ENCODE assay signal across 8 cellular contexts in genomic region chr15:78506971-78507830, GRCh38. TPM values are rescaled to one million over a fixed set of nuclear protein-coding genes. Genes with fewer than 3 reads are reported as not detected.
DNase-seq lines count a peak whose midpoint lies in the region; ATAC-seq and TF ChIP-seq lines count a peak whose summit lies in the region.

Gene HYKK (plus strand): TSS chr15:78507577. CDS start chr15:78513089, 5,512 bp downstream.

- H3K27me3 ChIP-seq in PC-3 (ENCODE audit: low read length) (no peaks in the 10 kb centered on the region), esophagus (ENCODE audit: control insufficient read depth in 1 of 2, insufficient read depth in 2 of 2, low read length in 2 of 2) (no peaks in the 10 kb centered on the region)

- H3K9me2 ChIP-seq in PC-3 (replicated peaks; ENCODE audit: low read length), result no peaks in the 10 kb centered on the region

- H2AFZ ChIP-seq in PC-3 (ENCODE audit: low read length), result peak within 1 kb of the TSS; percentile 96

- peak; percentile 67 for ATAC-seq in GM21576 (IDR thresholded peaks at IDR 0.05; ENCODE audit: unreplicated experiment)
- peak; percentile 95 for ATAC-seq in PC-3

- H3K36me3 ChIP-seq in PC-3 (ENCODE audit: low read depth, low read length) (no peaks in the 10 kb centered on the region), esophagus (ENCODE audit: control insufficient read depth in 2 of 2, insufficient read depth in 2 of 2, low read length in 1 of 2) (no peaks in the 10 kb centered on the region)

- H3F3A ChIP-seq in PC-3 (ENCODE audit: low read length, unreplicated experiment), result no peaks in the 10 kb centered on the region

- WGBS in esophagus, 2 donors, result 1% methylated on average over 58 to 63 of the region's 63 CpGs

- peak within 1 kb of the TSS; percentile 65 for H3K9ac ChIP-seq in PC-3 (ENCODE audit: low read length)

- intact Hi-C loops in PC-3 (cut with micrococcal nuclease), result loop anchor here (5.0 kb wide), 1 partner anchor 35 kb away; the partner anchor contains the start of gene PSMA4

- POLR2A ChIA-PET in PC-3 (lab: Charles Lee; ENCODE audit: unreplicated experiment), result interaction anchor here (1.2 kb wide), 1 partner anchor 58 kb away, joined by 5 read pairs; the partner anchor contains the start of gene CHRNA5

- H3K79me2 ChIP-seq in PC-3 (ENCODE audit: low read length), result no peaks in the 10 kb centered on the region

- H3K4me2 ChIP-seq in PC-3 (ENCODE audit: low read length), result peak within 1 kb of the TSS; percentile 93

- CTCF ChIA-PET in PC-3 (lab: Charles Lee), result interaction anchor here (0.6 kb wide), 1 partner anchor 25 kb away, joined by 4 read pairs; no protein-coding TSS in a partner anchor

- H3K4me3 ChIP-seq in Jurkat, Clone E6-1 (ENCODE audit: low read length), result peak within 1 kb of the TSS; percentile 70
- H3K4me3 ChIP-seq in PC-3 (ENCODE audit: low read length) (peak within 1 kb of the TSS; percentile 76), esophagus (ENCODE audit: low read depth in 1 of 2, low read length in 2 of 2) (peak within 1 kb of the TSS; percentile 82 to 88)

- H3K9me3 ChIP-seq in PC-3 (ENCODE audit: low read length), result no peaks in the 10 kb centered on the region
- no peaks in the 10 kb centered on the region for H3K9me3 ChIP-seq in esophagus (ENCODE audit: control insufficient read depth in 2 of 2, insufficient read depth in 1 of 2, low read depth in 1 of 2, low read length in 1 of 2)

- no peak for TF ChIP-seq CTCF in PC-3 (conservative IDR thresholded peaks at IDR 0.05; ENCODE audit: low read depth, low read length)

- BruUV-seq in PC-3 (replicated peaks; lab: Mats Ljungman, UMichigan), result no TSS peak

- H3K4me1 ChIP-seq in PC-3 (ENCODE audit: insufficient read depth, low read length) (peaks cover 5% of the 10 kb centered on the region; the same call in 1 of the 2 replicates), esophagus (ENCODE audit: control insufficient read depth in 2 of 2, insufficient read depth in 2 of 2, low read length in 1 of 2) (peaks cover 0 to 3% of the 10 kb centered on the region in 2 donors)

- H3K27ac ChIP-seq in PC-3 (ENCODE audit: low read length) (peak within 1 kb of the TSS; percentile 16; the same call in 1 of the 2 replicates), esophagus (ENCODE audit: low read depth in 2 of 2, low read length in 1 of 2) (peak within 1 kb of the TSS; percentile 64 to 84)

- DNase-seq in DMS 273 (lab: John Stamatoyannopoulos, UW; ENCODE audit: unreplicated experiment) (peak; percentile 97), PC-3 (peak; percentile 98), mucosa of gallbladder (ENCODE audit: low spot score) (peak; percentile 95)
- DNase-seq in Jurkat, Clone E6-1 (ENCODE audit: low read depth, low spot score), result peak; percentile 97
- peak; percentile 76 for DNase-seq in activated T-cell treated with anti-CD3 and anti-CD28 coated beads, Interleukin-2, amount 50 U/mL, for 1 hour
- peak; percentile 23 for DNase-seq in stimulated activated CD8-positive, alpha-beta memory T cell treated with anti-CD3 and anti-CD28 coated beads, Interleukin-4, amount 100 ng/mL, for 1 hour (ENCODE audit: low read depth in 2 of 2, low spot score in 1 of 2)

- H4K20me1 ChIP-seq in PC-3 (ENCODE audit: low read length), result no peaks in the 10 kb centered on the region

RNA-seq across cellular contexts. Expression of gene HYKK, which starts in this region (rescaled TPM):
- polyA plus RNA-seq in Jurkat, Clone E6-1 (2012; ENCODE audit: insufficient read depth, insufficient read length), result 9.4 TPM
- 2.9 and 7.3 TPM in 2 replicates for total RNA-seq in PC-3 (2014; rRNA removed)
- 1 to 10 TPM; 2.7 to 2.9 TPM for polyA plus RNA-seq in esophagus
- 5.9 TPM for total RNA-seq in mucosa of gallbladder

Comparison
In these comparisons a context has a peak if more than half of its experiments do, and no peak if none do; other contexts are left out.
1. Peak in every context shown above with its lines: DNase-seq, ATAC-seq, H3K4me3 ChIP-seq and H3K27ac ChIP-seq.
2. DNase-seq: peak in every context shown above with its lines; median percentile 98 in PC-3; 97 in DMS 273; 97 in Jurkat, Clone E6-1; 95 in mucosa of gallbladder; 76 in activated T-cell treated with anti-CD3 and anti-CD28 coated beads, Interleukin-2, amount 50 U/mL, for 1 hour; 23 in stimulated activated CD8-positive, alpha-beta memory T cell treated with anti-CD3 and anti-CD28 coated beads, Interleukin-4, amount 100 ng/mL, for 1 hour.